ENCODE assay signal across 18 cellular contexts in the genomic region with DNA sequence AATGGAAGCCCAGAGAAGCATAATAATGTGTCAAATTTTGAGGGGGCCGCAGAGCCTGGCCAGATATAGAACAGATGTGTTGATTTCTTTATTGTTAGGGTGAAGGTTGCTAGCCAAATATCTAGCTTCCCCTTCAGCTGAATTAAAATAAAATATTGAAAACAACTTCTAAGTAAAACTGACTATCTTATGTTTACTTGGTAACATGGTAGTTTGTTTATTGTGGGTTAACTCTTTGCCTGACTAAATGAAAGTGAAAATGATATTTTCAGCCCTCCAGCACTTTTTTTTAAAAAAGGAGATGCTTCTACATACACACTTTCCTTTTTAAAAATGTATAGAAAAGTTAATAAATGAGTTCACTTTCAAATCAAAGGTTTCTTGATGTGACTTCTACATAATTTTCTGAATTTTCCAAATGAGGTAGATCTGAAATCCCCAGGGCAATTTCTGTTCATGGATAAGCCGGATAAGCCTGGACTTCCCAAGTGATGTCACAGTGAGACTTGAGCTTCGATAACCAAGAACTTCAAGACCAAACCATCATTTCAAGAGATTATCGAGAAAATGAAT.
DNase-seq lines count a peak whose midpoint lies in the region; ATAC-seq, FAIRE-seq and TF ChIP-seq lines count a peak whose summit lies in the region.
"Had no signal": no experiment of that assay in that cellular context is flagged by ENCODE, and none has a peak within 500 bp of the region (broad histone marks: within the 10 kb centered on the region; RNA-seq: fewer than 3 reads in every experiment).

No MANE protein-coding gene starts in this region.

- no peaks in the 10 kb centered on the region for H3K27me3 Mint-ChIP-seq in central memory CD8-positive, alpha-beta T cell

- ATAC-seq in GM19023 (IDR thresholded peaks at IDR 0.05; ENCODE audit: unreplicated experiment) (peak; percentile 62), HG03342 (IDR thresholded peaks at IDR 0.05; ENCODE audit: unreplicated experiment) (peak; percentile 80), HG03135 (IDR thresholded peaks at IDR 0.05; ENCODE audit: unreplicated experiment) (no peak), Right ventricle myocardium superior (ENCODE audit: poor library complexity) (no peak)
- peak; percentile 89 for ATAC-seq in central memory CD8-positive, alpha-beta T cell (replicated peaks; ENCODE audit: extremely low read depth, poor library complexity, severe bottlenecking)
- ATAC-seq: body of pancreas, esophagus mucosa, heart left ventricle had no signal

- H3K4me1 ChIP-seq in kidney (ENCODE audit: control insufficient read depth in 1 of 2, insufficient read depth in 1 of 2, low read depth in 1 of 2, low read length in 2 of 2) = no peaks in the 10 kb centered on the region
- H3K4me1 ChIP-seq: heart left ventricle, sigmoid colon, suprapubic skin had no signal

- H3K9me3 ChIP-seq in kidney (ENCODE audit: control insufficient read depth in 1 of 2, low read length in 2 of 2) = no peaks in the 10 kb centered on the region
- H3K9me3 ChIP-seq: body of pancreas, heart left ventricle, sigmoid colon, SJCRH30, suprapubic skin had no signal

- H3K27ac Mint-ChIP-seq in central memory CD8-positive, alpha-beta T cell (ENCODE audit: low read depth) = peak overlapping the region; percentile 82
- H3K27ac Mint-ChIP-seq: B cell had no signal

- H3K9ac ChIP-seq in kidney (ENCODE audit: low read length in 2 of 2) = no peak overlapping the region
- H3K9ac ChIP-seq: KMS-11 had no signal

- DNase-seq in GM06990 (ENCODE audit: extremely low read depth, insufficient read length) = peak; percentile 31
- DNase-seq in central memory CD8-positive, alpha-beta T cell (ENCODE audit: low spot score in 2 of 2) = no peak
- no peak for DNase-seq in Right ventricle myocardium superior
- no peak for DNase-seq in kidney
- DNase-seq: body of pancreas; DMS 273 treated with DMSO at 0.1 percent for 48 hours; heart left ventricle; sigmoid colon; SJCRH30; stimulated activated CD4-positive, alpha-beta T cell treated with anti-CD3 and anti-CD28 coated beads, Interleukin-2, amount 100 ng/mL, for 24 hours; T1000 had no signal

- intact Hi-C loops in Right ventricle myocardium superior (cut with DNase I) = no loop called here
- intact Hi-C loops in kidney (cut with DNase I) = no loop called here

- no peaks in the 10 kb centered on the region for H3K27me3 ChIP-seq in GM06990 (replicated peaks; ENCODE audit: control insufficient read depth, insufficient read depth, low read length)
- H3K27me3 ChIP-seq: body of pancreas, heart left ventricle, sigmoid colon, SJCRH30, suprapubic skin had no signal

- no peaks in the 10 kb centered on the region for H3K9me3 Mint-ChIP-seq in central memory CD8-positive, alpha-beta T cell

- no peaks in the 10 kb centered on the region for H3K36me3 Mint-ChIP-seq in central memory CD8-positive, alpha-beta T cell (ENCODE audit: insufficient read depth)

- H3K4me1 Mint-ChIP-seq in central memory CD8-positive, alpha-beta T cell = peaks cover 5% of the 10 kb centered on the region
- H3K4me1 Mint-ChIP-seq: B cell had no signal

- no peak overlapping the region for H3K27ac ChIP-seq in kidney (ENCODE audit: low read depth in 2 of 2, low read length in 2 of 2)
- H3K27ac ChIP-seq: body of pancreas, heart left ventricle, KMS-11, sigmoid colon, SJCRH30, suprapubic skin had no signal

- no peak for TF ChIP-seq CTCF in GM06990 (IDR thresholded peaks at IDR 0.05; ENCODE audit: insufficient read depth, low read length, poor library complexity, severe bottlenecking)
- no peak for TF ChIP-seq CTCF in kidney (IDR thresholded peaks at IDR 0.05; ENCODE audit: borderline replicate concordance, extremely low read depth, insufficient read depth)

- H3K36me3 ChIP-seq in GM06990 (ENCODE audit: control insufficient read depth, insufficient read depth, low read length) (no peaks in the 10 kb centered on the region), kidney (ENCODE audit: control insufficient read depth in 1 of 2, insufficient read depth in 2 of 2, low read length in 2 of 2) (no peaks in the 10 kb centered on the region)
- H3K36me3 ChIP-seq: heart left ventricle, sigmoid colon, SJCRH30, suprapubic skin had no signal

- H3K4me3 ChIP-seq in GM06990 (replicated peaks; ENCODE audit: low read depth, low read length) (peak overlapping the region; percentile 43), kidney (ENCODE audit: low read length in 2 of 2) (no peak overlapping the region)
- H3K4me3 ChIP-seq: body of pancreas, heart left ventricle, sigmoid colon, SJCRH30, suprapubic skin had no signal

- peak overlapping the region; percentile 11 for H3K4me3 Mint-ChIP-seq in central memory CD8-positive, alpha-beta T cell
- H3K4me3 Mint-ChIP-seq: B cell had no signal

- FAIRE-seq in kidney (lab: Jason Lieb, UNC) = no peak

Comparison
In these comparisons a context has a peak if more than half of its experiments do, and no peak if none do; other contexts are left out.
1. ATAC-seq: peak in GM19023 (single experiment), HG03342 (single experiment) and central memory CD8-positive, alpha-beta T cell (single experiment); none in HG03135 (single experiment) and Right ventricle myocardium superior (single experiment).